18 cellular contexts compared by ENCODE assay signal in the genomic region with DNA sequence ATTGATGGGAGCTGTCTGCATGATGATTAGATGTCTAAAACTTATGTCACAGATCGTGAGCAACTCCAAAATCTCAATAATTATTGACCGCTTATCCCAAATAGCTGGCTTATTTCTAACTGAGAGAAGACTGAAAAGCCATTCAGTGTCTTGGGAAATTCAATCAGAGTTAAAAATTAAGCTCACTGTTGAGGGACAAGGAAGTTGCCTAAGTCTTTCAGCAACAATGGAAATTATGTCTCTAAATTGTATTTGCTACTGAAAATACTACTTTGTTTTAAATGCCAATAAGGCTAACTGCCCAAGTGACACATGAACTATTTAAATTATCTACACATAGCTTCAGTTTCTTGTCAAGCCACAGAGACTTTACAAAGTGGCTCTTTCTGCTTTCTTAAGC.
DNase-seq lines count a peak whose midpoint lies in the region; ATAC-seq, FAIRE-seq and TF ChIP-seq lines count a peak whose summit lies in the region.
"Had no signal": no experiment of that assay in that cellular context is flagged by ENCODE, and none has a peak within 500 bp of the region (broad histone marks: within the 10 kb centered on the region; RNA-seq: fewer than 3 reads in every experiment).

No MANE protein-coding gene starts in this region.

- FAIRE-seq in D721Med (lab: Jason Lieb, UNC): no peak
- FAIRE-seq: GM12891, GM18507 had no signal

- peaks cover 19% of the 10 kb centered on the region for H3K4me1 Mint-ChIP-seq in nephron
- H3K4me1 Mint-ChIP-seq: CD14-positive monocyte; CD8-positive, alpha-beta memory T cell had no signal

- no peaks in the 10 kb centered on the region for H3K9me3 ChIP-seq in HUES48 (ENCODE audit: control insufficient read depth, insufficient read depth, low read length)
- no peaks in the 10 kb centered on the region for H3K9me3 ChIP-seq in breast epithelium

- H3K9me3 Mint-ChIP-seq in nephron: peaks cover 3% of the 10 kb centered on the region
- H3K9me3 Mint-ChIP-seq: CD4-positive, alpha-beta T cell; GM23338 had no signal

- intact Hi-C loops in left colon (cut with DNase I, micrococcal nuclease) (no loop called here), breast epithelium (cut with DNase I; ENCODE audit: low total_unique reads) (no loop called here)

- no peak for TF ChIP-seq POLR2A in breast epithelium (IDR thresholded peaks at IDR 0.05)

- H3K4me1 ChIP-seq in HUES48 (ENCODE audit: control insufficient read depth, insufficient read depth, low read length): peaks cover 21% of the 10 kb centered on the region
- H3K4me1 ChIP-seq in breast epithelium: no peaks in the 10 kb centered on the region

- no peak for TF ChIP-seq CTCF in nephron (IDR thresholded peaks at IDR 0.05; ENCODE audit: unreplicated experiment in 3 of 3)
- TF ChIP-seq CTCF in D721Med (IDR thresholded peaks at IDR 0.05; ENCODE audit: insufficient read depth, missing control alignments): no peak
- no peak for TF ChIP-seq CTCF in breast epithelium (IDR thresholded peaks at IDR 0.05)

- H3K27me3 Mint-ChIP-seq in nephron (ENCODE audit: low read depth): peaks cover 8% of the 10 kb centered on the region

- H3K4me3 Mint-ChIP-seq in nephron: no peak overlapping the region
- H3K4me3 Mint-ChIP-seq: CD14-positive monocyte; CD4-positive, alpha-beta T cell; CD8-positive, alpha-beta memory T cell; GM23338; H9 had no signal

- no peaks in the 10 kb centered on the region for H3K36me3 Mint-ChIP-seq in nephron (ENCODE audit: low read depth)
- H3K36me3 Mint-ChIP-seq: CD14-positive monocyte; CD8-positive, alpha-beta memory T cell had no signal

- H3K27ac Mint-ChIP-seq in nephron: peak overlapping the region in 2 of 3 experiments; percentile 21 to 31
- H3K27ac Mint-ChIP-seq: CD14-positive monocyte; CD4-positive, alpha-beta T cell; CD8-positive, alpha-beta memory T cell; GM23338; H9 had no signal

- peak overlapping the region; percentile 58 for H3K27ac ChIP-seq in HUES48 (ENCODE audit: low read depth, low read length)
- H3K27ac ChIP-seq in breast epithelium: no peak overlapping the region

- no peak for DNase-seq in left colon
- no peak for DNase-seq in NCI-H510A treated with DMSO at 0.1 percent for 48 hours (lab: John Stamatoyannopoulos, UW)
- no peak for DNase-seq in D721Med (ENCODE audit: insufficient read length, low spot score)
- DNase-seq in breast epithelium (ENCODE audit: low spot score in 2 of 2): no peak
- no peak for DNase-seq in NCI-H510A (lab: John Stamatoyannopoulos, UW)
- DNase-seq: CD4-positive, alpha-beta T cell; CD8-positive, alpha-beta memory T cell; DMS53; DMS79 treated with DMSO at 0.1 percent for 48 hours; GF-D8 had no signal

- no peaks in the 10 kb centered on the region for H3K36me3 ChIP-seq in HUES48 (ENCODE audit: control insufficient read depth, insufficient read depth, low read length)
- H3K36me3 ChIP-seq in breast epithelium: no peaks in the 10 kb centered on the region

- no peak overlapping the region for H3K4me3 ChIP-seq in HUES48 (ENCODE audit: low read depth, low read length)
- H3K4me3 ChIP-seq in breast epithelium: no peak overlapping the region
- H3K4me3 ChIP-seq: GM23338 had no signal

- peaks cover 80% of the 10 kb centered on the region for H3K27me3 ChIP-seq in HUES48 (ENCODE audit: control insufficient read depth, insufficient read depth, low read length)
- H3K27me3 ChIP-seq in breast epithelium: no peaks in the 10 kb centered on the region

- no peak overlapping the region for H3K9ac ChIP-seq in HUES48 (ENCODE audit: low read depth, low read length)

- ATAC-seq in left colon: peak; percentile 64
- ATAC-seq: HCT116 had no signal
